Comparison of ENCODE assay signal across 29 cellular contexts in the genomic region with DNA sequence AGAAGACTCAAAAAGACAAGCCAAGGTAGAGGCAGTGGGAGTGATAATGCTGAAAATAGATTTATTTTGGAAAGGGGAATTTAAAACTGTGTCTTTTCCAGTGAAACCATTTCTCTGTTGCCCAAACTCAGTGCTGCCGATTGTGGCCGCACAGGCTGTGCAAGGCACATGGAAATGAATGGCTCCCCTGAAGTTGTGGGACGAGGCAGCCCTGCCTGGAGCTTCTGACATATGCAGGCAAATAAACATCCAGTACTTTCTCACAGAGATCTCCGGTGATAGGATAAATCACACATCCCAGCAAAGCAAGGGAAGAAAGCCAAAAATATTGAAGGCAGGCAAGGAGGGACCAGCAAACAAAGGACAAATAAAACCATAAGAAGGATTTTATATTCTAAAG.
"Had no signal": no experiment of that assay in that cellular context is flagged by ENCODE, and none has a peak within 500 bp of the region (broad histone marks: within the 10 kb centered on the region; RNA-seq: fewer than 3 reads in every experiment).

No MANE protein-coding gene starts in this region.

- H3K9ac ChIP-seq: neural progenitor cell had no signal

- H3K36me3 ChIP-seq: left lung, lower lobe of right lung, neural progenitor cell, neutrophil, ovary, prostate gland, stomach, suprapubic skin, thoracic aorta, tibial artery, upper lobe of right lung had no signal

- H3K9me3 ChIP-seq: left lung, lower lobe of right lung, neutrophil, ovary, prostate gland, stomach, suprapubic skin, thoracic aorta, tibial artery, upper lobe of right lung had no signal

- H3K36me3 Mint-ChIP-seq: immature natural killer cell; naive B cell; natural killer cell; neural progenitor cell; stimulated activated naive B cell treated with anti-CD40 and anti-IgM and Interleukin-4, amounts not matched to agents 10 μg/mL and 1 μg/mL and 100 μg/mL, for 72 hours had no signal

- H3K9me3 Mint-ChIP-seq: nephron progenitor cell; stimulated activated naive B cell treated with anti-CD40 and anti-IgM and Interleukin-4, amounts not matched to agents 10 μg/mL and 1 μg/mL and 100 μg/mL, for 72 hours had no signal

- H3K27ac Mint-ChIP-seq: immature natural killer cell; naive B cell; natural killer cell; nephron progenitor cell; neural progenitor cell; stimulated activated naive B cell treated with anti-CD40 and anti-IgM and Interleukin-4, amounts not matched to agents 10 μg/mL and 1 μg/mL and 100 μg/mL, for 72 hours had no signal

- DNase-seq: immature natural killer cell; kidney; left colon; lower lobe of right lung; mammary epithelial cell; mesenchymal stem cell; naive B cell; natural killer cell; nephron progenitor cell; ovary; retina; right cardiac atrium; stimulated activated CD4-positive, alpha-beta T cell treated with anti-CD3 and anti-CD28 coated beads, Interleukin-12 subunit alpha, Interleukin-12 subunit beta, amount 100 ng/mL, for 4 hours; stimulated activated CD4-positive, alpha-beta T cell treated with anti-CD3 and anti-CD28 coated beads, Interleukin-15, amount 100 ng/mL, for 24 hours; stimulated activated CD4-positive, alpha-beta T cell treated with anti-CD3 and anti-CD28 coated beads, Interleukin-2, amount 100 ng/mL, for 24 hours; stimulated activated CD4-positive, alpha-beta T cell treated with anti-CD3 and anti-CD28 coated beads, Interleukin-4, amount 100 ng/mL, for 1 hour; stimulated activated naive B cell treated with anti-CD40 and anti-IgM and Interleukin-4, amounts not matched to agents 10 μg/mL and 1 μg/mL and 100 μg/mL, for 72 hours; stimulated activated naive CD8-positive, alpha-beta T cell treated with anti-CD3 and anti-CD28 coated beads, Interleukin-15, Interleukin-2, amounts not matched to agents 100 U/mL and 50 U/mL, for 24 hours; stomach; tibial artery; trophoblast cell; upper lobe of right lung had no signal

- H3K4me2 ChIP-seq: neural progenitor cell had no signal

- H3K27me3 ChIP-seq: left lung, neural progenitor cell, neutrophil, ovary, stomach, suprapubic skin, tibial artery, upper lobe of right lung had no signal

- H3K4me3 Mint-ChIP-seq: immature natural killer cell; naive B cell; natural killer cell; nephron progenitor cell; neural progenitor cell; stimulated activated naive B cell treated with anti-CD40 and anti-IgM and Interleukin-4, amounts not matched to agents 10 μg/mL and 1 μg/mL and 100 μg/mL, for 72 hours had no signal

- H3K4me1 ChIP-seq: left lung, lower lobe of right lung, neural progenitor cell, prostate gland, stomach, suprapubic skin, tibial artery, upper lobe of right lung had no signal

- H3K4me1 Mint-ChIP-seq: immature natural killer cell; natural killer cell; nephron progenitor cell; neural progenitor cell; stimulated activated naive B cell treated with anti-CD40 and anti-IgM and Interleukin-4, amounts not matched to agents 10 μg/mL and 1 μg/mL and 100 μg/mL, for 72 hours had no signal

- H3K27ac ChIP-seq: left lung, lower lobe of right lung, neural progenitor cell, neutrophil, ovary, prostate gland, skin epidermis, stomach, suprapubic skin, thoracic aorta, tibial artery, upper lobe of right lung had no signal

- H3K4me3 ChIP-seq: left lung, lower lobe of right lung, neural progenitor cell, ovary, prostate gland, skin epidermis, stomach, suprapubic skin, thoracic aorta, tibial artery, upper lobe of right lung had no signal

- H2AFZ ChIP-seq: neural progenitor cell had no signal

- H3K27me3 Mint-ChIP-seq: naive B cell; stimulated activated naive B cell treated with anti-CD40 and anti-IgM and Interleukin-4, amounts not matched to agents 10 μg/mL and 1 μg/mL and 100 μg/mL, for 72 hours had no signal
